ENCODE assay signal across 1 cellular context in the genomic region with DNA sequence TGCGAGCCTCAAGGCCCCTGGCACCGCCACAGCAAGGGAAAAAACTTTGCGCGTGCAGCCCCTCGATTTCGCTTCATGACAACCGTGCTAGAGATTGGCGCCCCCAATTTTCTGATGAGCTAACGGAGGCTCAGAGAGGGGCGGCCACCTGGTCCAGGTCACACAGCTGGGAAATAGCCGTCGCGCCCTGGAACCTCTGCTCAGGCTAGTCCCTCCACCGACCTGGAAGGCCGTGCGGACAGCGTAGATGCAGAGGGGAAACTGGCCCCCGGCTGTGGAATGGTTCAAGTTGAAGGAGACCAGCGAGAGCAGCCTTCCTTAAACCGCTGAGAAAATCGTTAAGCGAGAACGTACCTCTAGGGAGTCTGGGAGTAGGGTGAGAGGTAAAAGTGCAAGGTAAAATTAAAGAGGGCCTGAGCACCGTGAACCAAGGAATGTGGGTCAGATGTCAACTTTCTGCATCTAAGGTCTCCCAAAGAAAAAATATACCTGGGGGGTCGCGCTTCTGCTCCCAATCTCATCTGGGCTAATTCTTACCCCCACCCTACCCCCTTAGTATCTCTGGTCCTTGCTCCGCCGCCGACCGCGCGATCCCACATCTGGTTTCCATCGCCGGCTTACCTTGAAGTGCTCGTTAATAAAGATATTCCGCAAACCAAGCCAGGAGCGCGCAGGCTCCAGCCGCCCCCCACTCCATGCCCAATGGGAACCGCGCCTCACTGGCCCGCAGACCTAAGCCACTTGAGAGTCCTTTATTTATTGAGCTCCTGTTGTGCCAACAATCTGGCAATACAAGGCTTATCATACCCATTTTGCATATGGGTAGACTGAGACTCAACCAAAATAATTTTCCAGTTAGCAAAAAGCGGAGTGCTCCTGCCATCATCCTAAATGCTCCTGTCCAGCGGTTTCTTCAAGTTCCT.
TF ChIP-seq lines count a peak whose summit lies in the region.

No MANE protein-coding gene starts in this region.

TF ChIP-seq in K562, 482 proteins besides CTCF, POLR2A, EP300 and RAD21 (continued from another document):
- TF ChIP-seq, protein P1, sequence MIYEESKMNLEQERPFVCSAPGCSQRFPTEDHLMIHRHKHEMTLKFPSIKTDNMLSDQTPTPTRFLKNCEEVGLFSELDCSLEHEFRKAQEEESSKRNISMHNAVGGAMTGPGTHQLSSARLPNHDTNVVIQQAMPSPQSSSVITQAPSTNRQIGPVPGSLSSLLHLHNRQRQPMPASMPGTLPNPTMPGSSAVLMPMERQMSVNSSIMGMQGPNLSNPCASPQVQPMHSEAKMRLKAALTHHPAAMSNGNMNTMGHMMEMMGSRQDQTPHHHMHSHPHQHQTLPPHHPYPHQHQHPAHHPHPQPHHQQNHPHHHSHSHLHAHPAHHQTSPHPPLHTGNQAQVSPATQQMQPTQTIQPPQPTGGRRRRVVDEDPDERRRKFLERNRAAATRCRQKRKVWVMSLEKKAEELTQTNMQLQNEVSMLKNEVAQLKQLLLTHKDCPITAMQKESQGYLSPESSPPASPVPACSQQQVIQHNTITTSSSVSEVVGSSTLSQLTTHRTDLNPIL (CRISPR knock-in tag; IDR thresholded peaks at IDR 0.05) = no peak
- TF ChIP-seq MEF2A (IDR thresholded peaks at IDR 0.05; ENCODE audit: control insufficient read depth, low read depth, low read length) (no peak), TCF7L2 (IDR thresholded peaks at IDR 0.05; ENCODE audit: low read depth, low read length) (no peak), ILF3 (IDR thresholded peaks at IDR 0.05; ENCODE audit: borderline replicate concordance) (no peak), ZFP36 (IDR thresholded peaks at IDR 0.05; ENCODE audit: low read depth, low read length, partially characterized antibody) (peak; percentile 52), ZNF224 (CRISPR knock-in tag; IDR thresholded peaks at IDR 0.05) (no peak), ADNP (tag; IDR thresholded peaks at IDR 0.05) (peak; percentile 81), RBM25 (IDR thresholded peaks at IDR 0.05; ENCODE audit: low read depth, low read length, severe bottlenecking) (peak; percentile 92), CHD4 (IDR thresholded peaks at IDR 0.05; ENCODE audit: insufficient read depth, insufficient replicate concordance, low read depth, low read length, poor library complexity, severe bottlenecking) (peak; percentile 59), RBM39 (optimal IDR thresholded peaks at IDR 0.05; ENCODE audit: low read depth, low read length) (no peak), KDM1A (IDR thresholded peaks at IDR 0.05) (peak; percentile 36; a peak in 2 of 4 replicates), ZBTB7A (IDR thresholded peaks at IDR 0.05; ENCODE audit: borderline replicate concordance, control insufficient read depth, low read depth, low read length) (no peak), JUNB (CRISPR knock-in tag; conservative IDR thresholded peaks at IDR 0.05) (no peak)
- TF ChIP-seq, protein P2, sequence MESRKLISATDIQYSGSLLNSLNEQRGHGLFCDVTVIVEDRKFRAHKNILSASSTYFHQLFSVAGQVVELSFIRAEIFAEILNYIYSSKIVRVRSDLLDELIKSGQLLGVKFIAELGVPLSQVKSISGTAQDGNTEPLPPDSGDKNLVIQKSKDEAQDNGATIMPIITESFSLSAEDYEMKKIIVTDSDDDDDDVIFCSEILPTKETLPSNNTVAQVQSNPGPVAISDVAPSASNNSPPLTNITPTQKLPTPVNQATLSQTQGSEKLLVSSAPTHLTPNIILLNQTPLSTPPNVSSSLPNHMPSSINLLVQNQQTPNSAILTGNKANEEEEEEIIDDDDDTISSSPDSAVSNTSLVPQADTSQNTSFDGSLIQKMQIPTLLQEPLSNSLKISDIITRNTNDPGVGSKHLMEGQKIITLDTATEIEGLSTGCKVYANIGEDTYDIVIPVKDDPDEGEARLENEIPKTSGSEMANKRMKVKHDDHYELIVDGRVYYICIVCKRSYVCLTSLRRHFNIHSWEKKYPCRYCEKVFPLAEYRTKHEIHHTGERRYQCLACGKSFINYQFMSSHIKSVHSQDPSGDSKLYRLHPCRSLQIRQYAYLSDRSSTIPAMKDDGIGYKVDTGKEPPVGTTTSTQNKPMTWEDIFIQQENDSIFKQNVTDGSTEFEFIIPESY (CRISPR knock-in tag; IDR thresholded peaks at IDR 0.05) = peak; percentile 46
- TF ChIP-seq, protein P3, sequence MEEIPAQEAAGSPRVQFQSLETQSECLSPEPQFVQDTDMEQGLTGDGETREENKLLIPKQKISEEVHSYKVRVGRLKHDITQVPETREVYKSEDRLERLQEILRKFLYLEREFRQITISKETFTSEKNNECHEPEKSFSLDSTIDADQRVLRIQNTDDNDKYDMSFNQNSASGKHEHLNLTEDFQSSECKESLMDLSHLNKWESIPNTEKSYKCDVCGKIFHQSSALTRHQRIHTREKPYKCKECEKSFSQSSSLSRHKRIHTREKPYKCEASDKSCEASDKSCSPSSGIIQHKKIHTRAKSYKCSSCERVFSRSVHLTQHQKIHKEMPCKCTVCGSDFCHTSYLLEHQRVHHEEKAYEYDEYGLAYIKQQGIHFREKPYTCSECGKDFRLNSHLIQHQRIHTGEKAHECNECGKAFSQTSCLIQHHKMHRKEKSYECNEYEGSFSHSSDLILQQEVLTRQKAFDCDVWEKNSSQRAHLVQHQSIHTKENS (CRISPR knock-in tag; IDR thresholded peaks at IDR 0.05) = no peak
